In the genomic region with DNA sequence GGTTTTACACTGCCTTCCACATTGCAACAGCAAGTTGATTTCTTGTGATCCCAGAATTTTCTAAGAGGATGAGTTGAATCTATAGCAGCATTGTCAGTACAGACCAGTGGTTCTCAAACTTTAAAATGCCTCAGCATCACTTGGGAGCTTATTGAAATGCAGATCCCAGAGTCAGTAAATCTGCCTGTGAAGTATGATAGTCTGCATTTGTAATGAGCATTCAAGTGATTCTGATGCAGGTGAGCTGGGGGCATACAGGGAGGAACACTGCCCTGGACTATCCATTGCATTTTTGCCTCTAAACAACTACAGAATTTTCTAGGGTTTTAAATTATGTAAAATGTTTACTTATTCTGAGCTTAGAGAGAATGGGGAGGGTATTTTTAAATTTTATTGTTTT, we compare ENCODE assay signal across 34 cellular contexts. TPM values are rescaled to one million over a fixed set of nuclear protein-coding genes. Genes with fewer than 3 reads are reported as not detected.
"Had no signal": no experiment of that assay in that cellular context is flagged by ENCODE, and none has a peak within 500 bp of the region (broad histone marks: within the 10 kb centered on the region; RNA-seq: fewer than 3 reads in every experiment).

No MANE protein-coding gene starts in this region.

- H3K79me2 ChIP-seq: hepatocyte had no signal

- H3K4me3 Mint-ChIP-seq: activated CD4-positive, alpha-beta memory T cell treated with anti-CD3 and anti-CD28 coated beads, Interleukin-2, amount 10 ng/mL, durations not matched to agents 7 days and 5 days; activated CD4-positive, alpha-beta T cell treated with anti-CD3 and anti-CD28 coated beads, Interleukin-2, amount 10 ng/mL, durations not matched to agents 7 days and 5 days; activated naive CD4-positive, alpha-beta T cell treated with anti-CD3 and anti-CD28 coated beads for 36 hours; activated naive CD4-positive, alpha-beta T cell treated with anti-CD3 and anti-CD28 coated beads, Interleukin-2, amount 50 U/mL, for 24 hours; activated naive CD8-positive, alpha-beta T cell treated with anti-CD3 and anti-CD28 coated beads for 36 hours; activated naive CD8-positive, alpha-beta T cell treated with anti-CD3 and anti-CD28 coated beads, Interleukin-2, amount 50 U/mL, for 24 hours; activated T-helper 1 cell treated with anti-CD3 and anti-CD28 coated beads, Interleukin-12 subunit alpha, Interleukin-12 subunit beta, Interleukin-2, Interleukin-4 antibody, amounts not matched to agents 30 ng/mL and 10 ng/mL and 1 ng/mL, durations not matched to agents 14 hours and 24 hours and 36 hours; brain had no signal

- H3K36me3 Mint-ChIP-seq: activated naive CD4-positive, alpha-beta T cell treated with anti-CD3 and anti-CD28 coated beads, Interleukin-2, amount 50 U/mL, for 24 hours; activated naive CD8-positive, alpha-beta T cell treated with anti-CD3 and anti-CD28 coated beads for 36 hours had no signal

- H3K4me1 ChIP-seq: breast epithelium, colonic mucosa, esophagus squamous epithelium, gastroesophageal sphincter had no signal

- H3K27ac ChIP-seq: adrenal gland, breast epithelium, cardiac muscle cell, colonic mucosa, epithelial cell of prostate, esophagus squamous epithelium, gastroesophageal sphincter, heart right ventricle, hepatocyte had no signal

- FAIRE-seq: endometrium, endothelial cell of umbilical vein had no signal

- DNase-seq: activated CD4-positive, alpha-beta memory T cell treated with anti-CD3 and anti-CD28 coated beads, Interleukin-2, amount 10 ng/mL, durations not matched to agents 7 days and 5 days; activated CD4-positive, alpha-beta T cell treated with anti-CD3 and anti-CD28 coated beads for 1 hour; activated CD4-positive, alpha-beta T cell treated with anti-CD3 and anti-CD28 coated beads for 4 hours; activated CD4-positive, alpha-beta T cell treated with anti-CD3 and anti-CD28 coated beads, Interleukin-2, amount 10 ng/mL, durations not matched to agents 7 days and 5 days; activated CD4-positive, alpha-beta T cell treated with anti-CD3 and anti-CD28 coated beads, Interleukin-2, amount 50 U/mL, for 4 hours; activated effector memory CD4-positive, alpha-beta T cell treated with anti-CD3 and anti-CD28 coated beads, Interleukin-2, amount 50 U/mL, for 16 hours; activated naive CD4-positive, alpha-beta T cell treated with anti-CD3 and anti-CD28 coated beads for 36 hours; activated naive CD8-positive, alpha-beta T cell treated with anti-CD3 and anti-CD28 coated beads for 36 hours; activated naive CD8-positive, alpha-beta T cell treated with anti-CD3 and anti-CD28 coated beads, Interleukin-2, amount 50 U/mL, for 24 hours; activated T-cell treated with anti-CD3 and anti-CD28 coated beads, Interleukin-2, amount 50 U/mL, for 48 hours; adrenal gland; amygdala; aorta; central memory CD4-positive, alpha-beta T cell; cerebellar nuclear complex; colonic mucosa; effector CD8-positive, alpha-beta T cell; esophagus squamous epithelium; foreskin melanocyte; heart right ventricle; T-helper 2 cell had no signal

- H2AFZ ChIP-seq: hepatocyte had no signal

- H3K4me2 ChIP-seq: hepatocyte had no signal

- H3K9me3 Mint-ChIP-seq: activated CD4-positive, alpha-beta memory T cell treated with anti-CD3 and anti-CD28 coated beads, Interleukin-2, amount 10 ng/mL, durations not matched to agents 7 days and 5 days; activated CD4-positive, alpha-beta T cell treated with anti-CD3 and anti-CD28 coated beads, Interleukin-2, amount 10 ng/mL, durations not matched to agents 7 days and 5 days; activated naive CD4-positive, alpha-beta T cell treated with anti-CD3 and anti-CD28 coated beads for 36 hours; activated naive CD4-positive, alpha-beta T cell treated with anti-CD3 and anti-CD28 coated beads, Interleukin-2, amount 50 U/mL, for 24 hours; activated naive CD8-positive, alpha-beta T cell treated with anti-CD3 and anti-CD28 coated beads for 36 hours; activated naive CD8-positive, alpha-beta T cell treated with anti-CD3 and anti-CD28 coated beads, Interleukin-2, amount 50 U/mL, for 24 hours; activated T-helper 1 cell treated with anti-CD3 and anti-CD28 coated beads, Interleukin-12 subunit alpha, Interleukin-12 subunit beta, Interleukin-2, Interleukin-4 antibody, amounts not matched to agents 30 ng/mL and 10 ng/mL and 1 ng/mL, durations not matched to agents 14 hours and 24 hours and 36 hours; activated T-helper 2 cell treated with anti-CD3 and anti-CD28 coated beads, Interferon-gamma antibody, Interleukin-2, Interleukin-4, amounts not matched to agents 10 μg/mL and 5 μg/mL and 100 μg/mL, durations not matched to agents 14 hours and 24 hours and 36 hours; brain had no signal

- H3K36me3 ChIP-seq: breast epithelium, cardiac muscle cell, colonic mucosa had no signal

- H3K4me3 ChIP-seq: adrenal gland, breast epithelium, cardiac muscle cell, colonic mucosa, esophagus squamous epithelium, gastroesophageal sphincter, heart right ventricle, hepatocyte had no signal

- H3K4me1 Mint-ChIP-seq: activated CD4-positive, alpha-beta memory T cell treated with anti-CD3 and anti-CD28 coated beads, Interleukin-2, amount 10 ng/mL, durations not matched to agents 7 days and 5 days; activated CD4-positive, alpha-beta T cell treated with anti-CD3 and anti-CD28 coated beads, Interleukin-2, amount 10 ng/mL, durations not matched to agents 7 days and 5 days; activated naive CD4-positive, alpha-beta T cell treated with anti-CD3 and anti-CD28 coated beads, Interleukin-2, amount 50 U/mL, for 24 hours; activated naive CD8-positive, alpha-beta T cell treated with anti-CD3 and anti-CD28 coated beads for 36 hours; activated naive CD8-positive, alpha-beta T cell treated with anti-CD3 and anti-CD28 coated beads, Interleukin-2, amount 50 U/mL, for 24 hours had no signal

- H3K27me3 Mint-ChIP-seq: activated CD4-positive, alpha-beta T cell treated with anti-CD3 and anti-CD28 coated beads, Interleukin-2, amount 10 ng/mL, durations not matched to agents 7 days and 5 days; activated naive CD4-positive, alpha-beta T cell treated with anti-CD3 and anti-CD28 coated beads, Interleukin-2, amount 50 U/mL, for 24 hours; activated naive CD8-positive, alpha-beta T cell treated with anti-CD3 and anti-CD28 coated beads for 36 hours; activated naive CD8-positive, alpha-beta T cell treated with anti-CD3 and anti-CD28 coated beads, Interleukin-2, amount 50 U/mL, for 24 hours; brain had no signal

- H3K27me3 ChIP-seq: adrenal gland, breast epithelium, cardiac muscle cell, colonic mucosa, gastroesophageal sphincter, heart right ventricle, hepatocyte had no signal

- ATAC-seq: activated naive CD8-positive, alpha-beta T cell treated with anti-CD3 and anti-CD28 coated beads, Interleukin-2, amount 50 U/mL, for 24 hours; gastroesophageal sphincter; heart right ventricle had no signal

- H3K9me3 ChIP-seq: adrenal gland, breast epithelium, colonic mucosa, esophagus squamous epithelium, gastroesophageal sphincter, heart right ventricle had no signal

RNA-seq across cellular contexts. Expression of a gene that starts 27.5 kb away (rescaled TPM):
- total RNA-seq: activated CD4-positive, alpha-beta memory T cell treated with anti-CD3 and anti-CD28 coated beads, Interleukin-2, amount 10 ng/mL, durations not matched to agents 7 days and 5 days; activated CD4-positive, alpha-beta T cell treated with anti-CD3 and anti-CD28 coated beads, Interleukin-2, amount 10 ng/mL, durations not matched to agents 7 days and 5 days; activated T-helper 1 cell treated with anti-CD3 and anti-CD28 coated beads, Interleukin-12 subunit alpha, Interleukin-12 subunit beta, Interleukin-2, Interleukin-4 antibody, amounts not matched to agents 30 ng/mL and 10 ng/mL and 1 ng/mL, durations not matched to agents 14 hours and 24 hours and 36 hours; activated T-helper 2 cell treated with anti-CD3 and anti-CD28 coated beads, Interferon-gamma antibody, Interleukin-2, Interleukin-4, amounts not matched to agents 10 μg/mL and 5 μg/mL and 100 μg/mL, durations not matched to agents 14 hours and 24 hours and 36 hours; dermis microvascular lymphatic vessel endothelial cell; glomerular endothelial cell had no signal
